In genomic region chr7:100548459-100548858, GRCh38 we compare ENCODE assay signal across 10 cellular contexts. TPM values are rescaled to one million over a fixed set of nuclear protein-coding genes. Genes with fewer than 3 reads are reported as not detected.
DNase-seq lines count a peak whose midpoint lies in the region; ATAC-seq and TF ChIP-seq lines count a peak whose summit lies in the region.
"Not testable (repeated sequence)": the region's sequence is repeated elsewhere in the genome, so short reads cannot be mapped to it uniquely, and the experiment has no call there.
"Had no signal": no experiment of that assay in that cellular context is flagged by ENCODE, and none has a peak within 500 bp of the region (broad histone marks: within the 10 kb centered on the region; RNA-seq: fewer than 3 reads in every experiment).

No MANE protein-coding gene starts in this region.

- not testable (repeated sequence) for H3K9me3 Mint-ChIP-seq in Calu3 (ENCODE audit: low read depth, unreplicated experiment); T-helper 1 cell treated with Interleukin-12 subunit alpha and Interleukin-12 subunit beta and Interleukin-4 antibody, amounts not matched to agents 30 μg/mL and 1 μg/mL, for 36 hours; activated T-helper 2 cell treated with anti-CD3 and anti-CD28 coated beads, Interferon-gamma antibody, Interleukin-2, Interleukin-4, amounts not matched to agents 10 μg/mL and 5 μg/mL and 100 μg/mL, durations not matched to agents 14 hours and 24 hours and 36 hours; natural killer cell; stimulated activated effector memory CD8-positive, alpha-beta T cell treated with anti-CD3 and anti-CD28 coated beads, Interleukin-12 subunit alpha, Interleukin-12 subunit beta, amount 100 ng/mL, for 72 hours

- not testable (repeated sequence) for TF ChIP-seq POLR2A in uterus (IDR thresholded peaks at IDR 0.05)

- not testable (repeated sequence) for H3K4me3 ChIP-seq in hepatocyte, uterus

- BruUV-seq in Calu3 (replicated peaks; lab: Mats Ljungman, UMichigan), result not testable (repeated sequence)

- H3K27me3 Mint-ChIP-seq in Calu3 (ENCODE audit: unreplicated experiment); T-helper 1 cell treated with Interleukin-12 subunit alpha and Interleukin-12 subunit beta and Interleukin-4 antibody, amounts not matched to agents 30 μg/mL and 1 μg/mL, for 36 hours (ENCODE audit: low read depth); activated T-helper 2 cell treated with anti-CD3 and anti-CD28 coated beads, Interferon-gamma antibody, Interleukin-2, Interleukin-4, amounts not matched to agents 10 μg/mL and 5 μg/mL and 100 μg/mL, durations not matched to agents 14 hours and 24 hours and 36 hours (ENCODE audit: low read depth); natural killer cell (ENCODE audit: low read depth in 2 of 2): not testable (repeated sequence)

- H3K27ac ChIP-seq in cingulate gyrus (ENCODE audit: low read depth, low read length), result peak overlapping the region; percentile 80
- peak overlapping the region; percentile 93 for H3K27ac ChIP-seq in hepatocyte
- H3K27ac ChIP-seq in uterus, result peak overlapping the region; percentile 90 to 98

- TF ChIP-seq CTCF in Calu3 (IDR thresholded peaks at IDR 0.05; ENCODE audit: unreplicated experiment); hepatocyte (IDR thresholded peaks at IDR 0.05; ENCODE audit: poor library complexity); natural killer cell (IDR thresholded peaks at IDR 0.05); uterus (IDR thresholded peaks at IDR 0.05): not testable (repeated sequence)

- H3K9me3 ChIP-seq in hepatocyte (ENCODE audit: low read depth); uterus: not testable (repeated sequence)

- WGBS in hepatocyte (ENCODE audit: low lambda C conversion rate, missing lambda C conversion rate), result 91% methylated on average over 4 of the region's 4 CpGs

- not testable (repeated sequence) for ATAC-seq in natural killer cell; stimulated activated effector memory CD8-positive, alpha-beta T cell treated with anti-CD3 and anti-CD28 coated beads, Interleukin-12 subunit alpha, Interleukin-12 subunit beta, amount 100 ng/mL, for 72 hours

- H3K36me3 ChIP-seq in hepatocyte (replicated peaks; ENCODE audit: insufficient read depth, low read depth); uterus: not testable (repeated sequence)

- CTCF ChIA-PET in Calu3 (lab: Charles Lee), result not testable (repeated sequence)

- not testable (repeated sequence) for H2AFZ ChIP-seq in hepatocyte

- peaks cover 24% of the 10 kb centered on the region for H3K36me3 Mint-ChIP-seq in Calu3 (ENCODE audit: insufficient read depth, unreplicated experiment)
- H3K36me3 Mint-ChIP-seq in T-helper 1 cell treated with Interleukin-12 subunit alpha and Interleukin-12 subunit beta and Interleukin-4 antibody, amounts not matched to agents 30 μg/mL and 1 μg/mL, for 36 hours (ENCODE audit: low read depth), result peaks cover 21% of the 10 kb centered on the region
- peaks cover 54% of the 10 kb centered on the region for H3K36me3 Mint-ChIP-seq in activated T-helper 2 cell treated with anti-CD3 and anti-CD28 coated beads, Interferon-gamma antibody, Interleukin-2, Interleukin-4, amounts not matched to agents 10 μg/mL and 5 μg/mL and 100 μg/mL, durations not matched to agents 14 hours and 24 hours and 36 hours (ENCODE audit: low read depth)
- not testable (repeated sequence) for H3K36me3 Mint-ChIP-seq in natural killer cell
- peaks cover 90% of the 10 kb centered on the region for H3K36me3 Mint-ChIP-seq in stimulated activated effector memory CD8-positive, alpha-beta T cell treated with anti-CD3 and anti-CD28 coated beads, Interleukin-12 subunit alpha, Interleukin-12 subunit beta, amount 100 ng/mL, for 72 hours

- intact Hi-C loops in Calu3 (cut with micrococcal nuclease; ENCODE audit: unreplicated experiment) (loop anchor here (5.0 kb wide), 1 partner anchor 71 kb away; the partner anchor contains the start of gene TSC22D4), natural killer cell (cut with micrococcal nuclease) (loop anchor here (5.0 kb wide), 2 partner anchors 39 to 71 kb away; partner anchors contain the start of genes FBXO24, LRCH4 and TSC22D4)
- intact Hi-C loops in activated T-helper 2 cell treated with anti-CD3 and anti-CD28 coated beads, Interferon-gamma antibody, Interleukin-2, Interleukin-4, amounts not matched to agents 10 μg/mL and 5 μg/mL and 100 μg/mL, durations not matched to agents 14 hours and 24 hours and 36 hours (cut with micrococcal nuclease), result loop anchor here (10.0 kb wide), 1 partner anchor 126 kb away; the partner anchor contains the start of gene GNB2
- intact Hi-C loops in uterus (cut with DNase I; ENCODE audit: low total_unique reads), result not testable (repeated sequence)

- H4K20me1 ChIP-seq in hepatocyte (ENCODE audit: insufficient read depth, poor library complexity, severe bottlenecking), result not testable (repeated sequence)

- not testable (repeated sequence) for DNase-seq in Calu3; activated T-helper 2 cell treated with anti-CD3 and anti-CD28 coated beads, Interferon-gamma antibody, Interleukin-2, Interleukin-4, amounts not matched to agents 10 μg/mL and 5 μg/mL and 100 μg/mL, durations not matched to agents 14 hours and 24 hours and 36 hours (ENCODE audit: low spot score); hepatocyte (ENCODE audit: low spot score); natural killer cell; stimulated activated effector memory CD8-positive, alpha-beta T cell treated with anti-CD3 and anti-CD28 coated beads, Interleukin-12 subunit alpha, Interleukin-12 subunit beta, amount 100 ng/mL, for 72 hours (ENCODE audit: low spot score in 2 of 2); uterus

- H3K4me2 ChIP-seq in hepatocyte, result not testable (repeated sequence)

- H3K27me3 ChIP-seq in hepatocyte, uterus: not testable (repeated sequence)

- H3K79me2 ChIP-seq in hepatocyte, result peaks cover 35% of the 10 kb centered on the region

- not testable (repeated sequence) for H3K9me2 ChIP-seq in hepatocyte (replicated peaks; ENCODE audit: insufficient read depth)

- H3K4me1 ChIP-seq in hepatocyte (ENCODE audit: insufficient read depth), result peaks cover 47% of the 10 kb centered on the region
- peaks cover 27 to 30% of the 10 kb centered on the region in 2 donors for H3K4me1 ChIP-seq in uterus

- H3K27ac Mint-ChIP-seq in Calu3 (ENCODE audit: unreplicated experiment) (peak overlapping the region; percentile 99), natural killer cell (peak overlapping the region; percentile 94 to 95)
- peak overlapping the region; percentile 93 for H3K27ac Mint-ChIP-seq in T-helper 1 cell treated with Interleukin-12 subunit alpha and Interleukin-12 subunit beta and Interleukin-4 antibody, amounts not matched to agents 30 μg/mL and 1 μg/mL, for 36 hours
- peak overlapping the region; percentile 99 for H3K27ac Mint-ChIP-seq in activated T-helper 2 cell treated with anti-CD3 and anti-CD28 coated beads, Interferon-gamma antibody, Interleukin-2, Interleukin-4, amounts not matched to agents 10 μg/mL and 5 μg/mL and 100 μg/mL, durations not matched to agents 14 hours and 24 hours and 36 hours
- H3K27ac Mint-ChIP-seq in stimulated activated effector memory CD8-positive, alpha-beta T cell treated with anti-CD3 and anti-CD28 coated beads, Interleukin-12 subunit alpha, Interleukin-12 subunit beta, amount 100 ng/mL, for 72 hours, result peak overlapping the region; percentile 95

- peaks cover 54% of the 10 kb centered on the region for H3K4me1 Mint-ChIP-seq in Calu3 (ENCODE audit: low read depth, unreplicated experiment)
- H3K4me1 Mint-ChIP-seq in T-helper 1 cell treated with Interleukin-12 subunit alpha and Interleukin-12 subunit beta and Interleukin-4 antibody, amounts not matched to agents 30 μg/mL and 1 μg/mL, for 36 hours (ENCODE audit: low read depth), result peaks cover 62% of the 10 kb centered on the region
- H3K4me1 Mint-ChIP-seq in activated T-helper 2 cell treated with anti-CD3 and anti-CD28 coated beads, Interferon-gamma antibody, Interleukin-2, Interleukin-4, amounts not matched to agents 10 μg/mL and 5 μg/mL and 100 μg/mL, durations not matched to agents 14 hours and 24 hours and 36 hours (ENCODE audit: low read depth), result peaks cover 69% of the 10 kb centered on the region
- peaks cover 65 to 68% of the 10 kb centered on the region in 2 donors for H3K4me1 Mint-ChIP-seq in natural killer cell
- H3K4me1 Mint-ChIP-seq in stimulated activated effector memory CD8-positive, alpha-beta T cell treated with anti-CD3 and anti-CD28 coated beads, Interleukin-12 subunit alpha, Interleukin-12 subunit beta, amount 100 ng/mL, for 72 hours, result peaks cover 67% of the 10 kb centered on the region

- not testable (repeated sequence) for H3K4me3 Mint-ChIP-seq in Calu3 (ENCODE audit: low read depth, unreplicated experiment)
- peak overlapping the region; percentile 46 for H3K4me3 Mint-ChIP-seq in T-helper 1 cell treated with Interleukin-12 subunit alpha and Interleukin-12 subunit beta and Interleukin-4 antibody, amounts not matched to agents 30 μg/mL and 1 μg/mL, for 36 hours
- H3K4me3 Mint-ChIP-seq in activated T-helper 2 cell treated with anti-CD3 and anti-CD28 coated beads, Interferon-gamma antibody, Interleukin-2, Interleukin-4, amounts not matched to agents 10 μg/mL and 5 μg/mL and 100 μg/mL, durations not matched to agents 14 hours and 24 hours and 36 hours (ENCODE audit: low read depth), result peak overlapping the region; percentile 19
- H3K4me3 Mint-ChIP-seq in natural killer cell, result peak overlapping the region; percentile 62
- H3K4me3 Mint-ChIP-seq in stimulated activated effector memory CD8-positive, alpha-beta T cell treated with anti-CD3 and anti-CD28 coated beads, Interleukin-12 subunit alpha, Interleukin-12 subunit beta, amount 100 ng/mL, for 72 hours, result peak overlapping the region; percentile 96

RNA-seq across cellular contexts. Expression of gene AGFG2, which starts 9.5 kb away (rescaled TPM):
- total RNA-seq in Calu3 (2022) (45.6 and 63.1 TPM in 2 replicates), hepatocyte (32.8 and 38.6 TPM in 2 replicates), natural killer cell (10 to 100 TPM; 21.5 to 32.6 (median 22.2) TPM), uterus (10 to 100 TPM in 3 of 4 donors, 1 to 10 TPM in 1; 6.8 to 64.4 (median 20.4) TPM)
- total RNA-seq in activated T-helper 2 cell treated with anti-CD3 and anti-CD28 coated beads, Interferon-gamma antibody, Interleukin-2, Interleukin-4, amounts not matched to agents 10 μg/mL and 5 μg/mL and 100 μg/mL, durations not matched to agents 14 hours and 24 hours and 36 hours, result 75.5 and 75.7 TPM in 2 replicates
- 33.3 and 53.7 TPM in 2 replicates for polyA plus RNA-seq in hepatocyte

RNA-seq across cellular contexts. Expression of gene SAP25, which starts 25.2 kb away (rescaled TPM):
- 3.1 and 3.2 TPM in 2 replicates for total RNA-seq in Calu3 (2022)
- total RNA-seq in activated T-helper 2 cell treated with anti-CD3 and anti-CD28 coated beads, Interferon-gamma antibody, Interleukin-2, Interleukin-4, amounts not matched to agents 10 μg/mL and 5 μg/mL and 100 μg/mL, durations not matched to agents 14 hours and 24 hours and 36 hours, result 11.3 and 11.8 TPM in 2 replicates
- total RNA-seq in hepatocyte, result not detected in 2 replicates
- polyA plus RNA-seq in hepatocyte, result 1.8 and 4.0 TPM in 2 replicates
- total RNA-seq in natural killer cell, result 10 to 100 TPM; 25.9 to 46.4 (median 32.5) TPM
- total RNA-seq in uterus, result 1 to 10 TPM in 1 of 4 donors, under 1 TPM in 1, not detected in 2; 0.69 to 6.0 TPM
- total RNA-seq: H4 had no signal

RNA-seq across cellular contexts. Expression of gene LRCH4, which starts 37.5 kb away (rescaled TPM):
- 29.0 and 34.6 TPM in 2 replicates for total RNA-seq in Calu3 (2022)
- 105 and 106 TPM in 2 replicates for total RNA-seq in activated T-helper 2 cell treated with anti-CD3 and anti-CD28 coated beads, Interferon-gamma antibody, Interleukin-2, Interleukin-4, amounts not matched to agents 10 μg/mL and 5 μg/mL and 100 μg/mL, durations not matched to agents 14 hours and 24 hours and 36 hours
- total RNA-seq in hepatocyte, result 34.0 and 40.3 TPM in 2 replicates
- polyA plus RNA-seq in hepatocyte, result 105 and 129 TPM in 2 replicates
- 100 to 1,000 TPM; 282 to 296 (median 289) TPM for total RNA-seq in natural killer cell
- 100 to 1,000 TPM in 1 of 4 donors, 10 to 100 TPM in 3; 11.5 to 179 (median 56.8) TPM for total RNA-seq in uterus

RNA-seq across cellular contexts. Expression of gene FBXO24, which starts 37.7 kb away (rescaled TPM):
- total RNA-seq in Calu3 (2022), result 0.29 and 0.66 TPM in 2 replicates
- 0.37 and 0.91 TPM in 2 replicates for total RNA-seq in activated T-helper 2 cell treated with anti-CD3 and anti-CD28 coated beads, Interferon-gamma antibody, Interleukin-2, Interleukin-4, amounts not matched to agents 10 μg/mL and 5 μg/mL and 100 μg/mL, durations not matched to agents 14 hours and 24 hours and 36 hours
- 1.1 and 1.4 TPM in 2 replicates for total RNA-seq in hepatocyte
- polyA plus RNA-seq in hepatocyte, result 0.49 and 1.6 TPM in 2 replicates
- total RNA-seq in natural killer cell, result under 1 TPM; 0.45 to 0.94 (median 0.88) TPM
- 1 to 10 TPM in 2 of 4 donors, not detected in 2; 2.9 to 4.9 TPM for total RNA-seq in uterus
- total RNA-seq: glomerular endothelial cell had no signal

RNA-seq across cellular contexts. Expression of gene PCOLCE, which starts 53.7 kb away (rescaled TPM):
- total RNA-seq in Calu3 (2022) (4.4 and 6.1 TPM in 2 replicates), hepatocyte (64.2 and 90.0 TPM in 2 replicates), natural killer cell (10 to 100 TPM; 18.4 to 24.8 (median 21.7) TPM), uterus (100 to 1,000 TPM in 1 of 4 donors, 10 to 100 TPM in 2, 1 to 10 TPM in 1; 6.2 to 151 (median 57.8) TPM)
- 8.6 and 10.3 TPM in 2 replicates for total RNA-seq in activated T-helper 2 cell treated with anti-CD3 and anti-CD28 coated beads, Interferon-gamma antibody, Interleukin-2, Interleukin-4, amounts not matched to agents 10 μg/mL and 5 μg/mL and 100 μg/mL, durations not matched to agents 14 hours and 24 hours and 36 hours
- 249 and 343 TPM in 2 replicates for polyA plus RNA-seq in hepatocyte
